Comparison of ENCODE assay signal across 8 cellular contexts in the genomic region with DNA sequence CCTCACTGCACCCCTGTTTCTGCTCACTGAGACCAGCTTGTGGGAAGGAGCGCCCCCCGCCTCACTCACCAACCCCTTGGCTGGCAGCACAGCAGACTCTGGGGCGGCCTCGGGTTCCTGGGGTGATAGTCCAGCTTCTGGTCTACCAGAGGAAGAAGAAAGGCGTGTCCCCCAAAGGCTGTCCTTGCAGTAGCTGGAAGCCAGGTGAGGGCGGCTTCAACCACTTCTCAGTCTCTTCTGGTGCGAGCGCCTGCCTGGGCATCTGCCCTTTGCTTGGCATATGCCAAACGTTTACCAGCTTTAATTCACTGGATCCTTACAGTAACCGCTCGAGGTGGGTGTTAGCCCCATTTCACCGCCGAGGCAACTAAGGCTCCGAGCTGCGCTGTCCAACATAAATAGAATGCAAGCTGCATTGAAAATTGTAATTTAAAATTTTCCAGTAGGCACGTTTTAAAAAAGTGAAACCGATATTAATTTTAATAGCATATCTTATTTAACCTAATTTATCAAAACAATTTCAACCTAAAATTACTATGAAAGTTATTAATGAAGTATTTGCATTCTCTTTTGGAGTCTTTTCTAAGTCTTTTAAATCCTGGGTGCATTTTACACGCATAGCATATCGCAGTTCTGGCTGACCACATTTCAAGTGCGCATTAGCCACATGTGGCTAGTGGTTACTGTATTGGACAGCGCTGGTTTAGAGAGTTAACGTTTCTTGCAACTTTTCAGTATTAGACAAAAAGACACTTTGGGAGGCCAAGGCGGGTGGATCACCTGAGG. TPM values are rescaled to one million over a fixed set of nuclear protein-coding genes. Genes with fewer than 3 reads are reported as not detected.
DNase-seq lines count a peak whose midpoint lies in the region; ATAC-seq lines count a peak whose summit lies in the region.

No MANE protein-coding gene starts in this region.

- H3F3A ChIP-seq in GM23248 (ENCODE audit: insufficient read depth) = peaks cover 29% of the 10 kb centered on the region

- H3K27me3 Mint-ChIP-seq in T-helper 1 cell treated with Interleukin-12 subunit alpha and Interleukin-12 subunit beta and Interleukin-4 antibody, amounts not matched to agents 30 μg/mL and 1 μg/mL, for 36 hours (ENCODE audit: low read depth) = no peaks in the 10 kb centered on the region
- no peaks in the 10 kb centered on the region for H3K27me3 Mint-ChIP-seq in naive B cell

- no peaks in the 10 kb centered on the region for H3K9me3 ChIP-seq in GM23248 (ENCODE audit: low read depth)

- H3K4me2 ChIP-seq in GM23248 (ENCODE audit: unreplicated experiment) = peak overlapping the region; percentile 98

- peak overlapping the region; percentile 93 for H3K9ac ChIP-seq in GM23248

- WGBS in GM23248 (ENCODE audit: low coverage in 1 of 2, low lambda C conversion rate in 2 of 2, missing lambda C conversion rate in 2 of 2), 2 experiments = 29 to 30% methylated on average over 23 of the region's 23 CpGs

- DNase-seq in T-helper 1 cell (no peak), GM23248 (peak; percentile 6), T1000 (lab: John Stamatoyannopoulos, UW) (peak; percentile 46), epithelial cell of prostate (ENCODE audit: low read depth, low spot score) (no peak), naive B cell (no peak), SKM-1 (lab: John Stamatoyannopoulos, UW; ENCODE audit: unreplicated experiment) (no peak)
- no peak for DNase-seq in Jurkat, Clone E6-1 (ENCODE audit: low read depth, low spot score)

- peaks cover 25% of the 10 kb centered on the region for H3K4me1 Mint-ChIP-seq in T-helper 1 cell treated with Interleukin-12 subunit alpha and Interleukin-12 subunit beta and Interleukin-4 antibody, amounts not matched to agents 30 μg/mL and 1 μg/mL, for 36 hours (ENCODE audit: low read depth)
- H3K4me1 Mint-ChIP-seq in naive B cell = peaks cover 12 to 21% (median 17%) of the 10 kb centered on the region in 3 donors

- H3K4me3 Mint-ChIP-seq in T-helper 1 cell treated with Interleukin-12 subunit alpha and Interleukin-12 subunit beta and Interleukin-4 antibody, amounts not matched to agents 30 μg/mL and 1 μg/mL, for 36 hours = peak overlapping the region; percentile 89
- peak overlapping the region; percentile 84 to 99 (median 94) for H3K4me3 Mint-ChIP-seq in naive B cell

- H3K27me3 ChIP-seq in GM23248 (replicated peaks; ENCODE audit: insufficient read depth) = no peaks in the 10 kb centered on the region

- H3K4me1 ChIP-seq in GM23248 (ENCODE audit: insufficient read depth) = peaks cover 29% of the 10 kb centered on the region; the same call in 1 of the 2 replicates

- peak; percentile 3 to 5 for ATAC-seq in naive B cell (ENCODE audit: low read depth in 2 of 2)

- H4K20me1 ChIP-seq in GM23248 (ENCODE audit: insufficient read depth) = no peaks in the 10 kb centered on the region

- no peaks in the 10 kb centered on the region for H3K9me2 ChIP-seq in GM23248 (ENCODE audit: insufficient read depth)

- H3K27ac ChIP-seq in GM23248 (peak overlapping the region; percentile 96), epithelial cell of prostate (peak overlapping the region; percentile 95)

- in situ Hi-C loops in GM23248 (cut with MboI) = no loop called here

- H3K79me2 ChIP-seq in GM23248 (ENCODE audit: insufficient read depth) = peaks cover 48% of the 10 kb centered on the region

- peak overlapping the region; percentile 86 for H2AFZ ChIP-seq in GM23248

- peak overlapping the region; percentile 82 for H3K4me3 ChIP-seq in GM23248
- peak overlapping the region; percentile 84 for H3K4me3 ChIP-seq in Jurkat, Clone E6-1 (ENCODE audit: low read length)

- peak overlapping the region; percentile 98 for H3K27ac Mint-ChIP-seq in T-helper 1 cell treated with Interleukin-12 subunit alpha and Interleukin-12 subunit beta and Interleukin-4 antibody, amounts not matched to agents 30 μg/mL and 1 μg/mL, for 36 hours
- H3K27ac Mint-ChIP-seq in naive B cell = peak overlapping the region; percentile 97 to 99 (median 98)

- H3K9me3 Mint-ChIP-seq in T-helper 1 cell treated with Interleukin-12 subunit alpha and Interleukin-12 subunit beta and Interleukin-4 antibody, amounts not matched to agents 30 μg/mL and 1 μg/mL, for 36 hours = no peaks in the 10 kb centered on the region
- H3K9me3 Mint-ChIP-seq in naive B cell = no peaks in the 10 kb centered on the region

- peaks cover 15% of the 10 kb centered on the region for H3K36me3 Mint-ChIP-seq in T-helper 1 cell treated with Interleukin-12 subunit alpha and Interleukin-12 subunit beta and Interleukin-4 antibody, amounts not matched to agents 30 μg/mL and 1 μg/mL, for 36 hours (ENCODE audit: low read depth)
- no peaks in the 10 kb centered on the region for H3K36me3 Mint-ChIP-seq in naive B cell

- H3K36me3 ChIP-seq in GM23248 (ENCODE audit: low read depth) = peaks cover 4% of the 10 kb centered on the region; the same call in 1 of the 2 replicates

RNA-seq across cellular contexts. Expression of gene FAM177A1, which starts 0.9 kb away (rescaled TPM):
- total RNA-seq in GM23248 (2014; rRNA removed; shearing (Covaris generic)) = 56.4 and 67.3 TPM in 2 replicates
- polyA plus RNA-seq in GM23248 (2016; fragmentation: Nextera tagmentation; extraction: Ambion mirVana) = 100 and 103 TPM in 2 replicates
- polyA plus RNA-seq in Jurkat, Clone E6-1 (2012; ENCODE audit: insufficient read depth, insufficient read length) = 47.3 TPM
- polyA plus RNA-seq in naive B cell (ENCODE audit: low read depth in 6 of 6) = 10 to 100 TPM; 31.8 to 51.2 (median 35.3) TPM

Comparison
In these comparisons a context has a peak if more than half of its experiments do, and no peak if none do; other contexts are left out.
1. DNase-seq: peak in GM23248 (single experiment) and T1000 (single experiment); none in T-helper 1 cell (0 of 5), Jurkat, Clone E6-1 (single experiment), epithelial cell of prostate (single experiment), naive B cell (single experiment) and SKM-1 (single experiment).